ENCODE assay signal across 19 cellular contexts in genomic region chr7:39693812-39694211, GRCh38.
DNase-seq lines count a peak whose midpoint lies in the region; ATAC-seq, FAIRE-seq and TF ChIP-seq lines count a peak whose summit lies in the region.
"Had no signal": no experiment of that assay in that cellular context is flagged by ENCODE, and none has a peak within 500 bp of the region (broad histone marks: within the 10 kb centered on the region; RNA-seq: fewer than 3 reads in every experiment).

No MANE protein-coding gene starts in this region.

- H3K27ac ChIP-seq in CD8-positive, alpha-beta T cell (ENCODE audit: low read depth, low read length) = no peak overlapping the region
- no peak overlapping the region for H3K27ac ChIP-seq in naive thymus-derived CD4-positive, alpha-beta T cell (ENCODE audit: low read depth, low read length)
- H3K27ac ChIP-seq: BLaER1 had no signal

- H3K36me3 ChIP-seq in CD8-positive, alpha-beta T cell (ENCODE audit: insufficient read depth, low read length) = peaks cover 6% of the 10 kb centered on the region
- H3K36me3 ChIP-seq in naive thymus-derived CD4-positive, alpha-beta T cell (ENCODE audit: control insufficient read depth in 2 of 3, insufficient read depth in 3 of 3, low read length in 3 of 3) = peaks cover 4 to 58% (median 5%) of the 10 kb centered on the region in 3 experiments

- H3K9me3 ChIP-seq in CD8-positive, alpha-beta T cell (ENCODE audit: low read length) = no peaks in the 10 kb centered on the region
- no peaks in the 10 kb centered on the region for H3K9me3 ChIP-seq in naive thymus-derived CD4-positive, alpha-beta T cell (ENCODE audit: control insufficient read depth in 2 of 3, low read length in 3 of 3)

- no peak for TF ChIP-seq CTCF in CD8-positive, alpha-beta T cell (IDR thresholded peaks at IDR 0.05)
- no peak for TF ChIP-seq CTCF in epithelial cell of esophagus (IDR thresholded peaks at IDR 0.05; ENCODE audit: insufficient read depth, low read depth, low read length, missing control alignments)

- POLR2A ChIA-PET in activated CD4-positive, alpha-beta T cell treated with anti-CD3 and anti-CD28 coated beads for 36 hours (lab: Charles Lee) = no interaction called here
- POLR2A ChIA-PET in CD8-positive, alpha-beta T cell (lab: Charles Lee) = no interaction called here
- POLR2A ChIA-PET in naive thymus-derived CD4-positive, alpha-beta T cell (lab: Charles Lee) = no interaction called here

- H3K36me3 Mint-ChIP-seq in activated CD4-positive, alpha-beta T cell treated with anti-CD3 and anti-CD28 coated beads for 36 hours (ENCODE audit: low read depth) = peaks cover 44% of the 10 kb centered on the region
- peaks cover 75% of the 10 kb centered on the region for H3K36me3 Mint-ChIP-seq in CD8-positive, alpha-beta T cell
- peaks cover 27 to 67% (median 54%) of the 10 kb centered on the region in 5 donors for H3K36me3 Mint-ChIP-seq in naive thymus-derived CD4-positive, alpha-beta T cell

- no peaks in the 10 kb centered on the region for H3K4me1 ChIP-seq in CD8-positive, alpha-beta T cell (ENCODE audit: insufficient read depth, low read length)
- H3K4me1 ChIP-seq in naive thymus-derived CD4-positive, alpha-beta T cell (ENCODE audit: control insufficient read depth in 2 of 2, insufficient read depth in 2 of 2, low read length in 2 of 2) = no peaks in the 10 kb centered on the region
- H3K4me1 ChIP-seq: BLaER1 had no signal

- H3K27ac Mint-ChIP-seq in activated CD4-positive, alpha-beta T cell treated with anti-CD3 and anti-CD28 coated beads for 36 hours = no peak overlapping the region
- H3K27ac Mint-ChIP-seq in CD8-positive, alpha-beta T cell = peak overlapping the region; percentile 27
- H3K27ac Mint-ChIP-seq in naive thymus-derived CD4-positive, alpha-beta T cell = peak overlapping the region in 2 of 9 donors; percentile 48 to 64
- H3K27ac Mint-ChIP-seq: CD14-positive monocyte, H9 had no signal

- no peak overlapping the region for H3K4me3 Mint-ChIP-seq in activated CD4-positive, alpha-beta T cell treated with anti-CD3 and anti-CD28 coated beads for 36 hours
- H3K4me3 Mint-ChIP-seq in CD8-positive, alpha-beta T cell = no peak overlapping the region
- no peak overlapping the region for H3K4me3 Mint-ChIP-seq in naive thymus-derived CD4-positive, alpha-beta T cell
- H3K4me3 Mint-ChIP-seq: CD14-positive monocyte; CD4-positive, alpha-beta memory T cell; H9 had no signal

- peak; percentile 36 for FAIRE-seq in H54 (lab: Jason Lieb, UNC)
- FAIRE-seq: GM12878, HTR-8/SVneo had no signal

- no peaks in the 10 kb centered on the region for H3K27me3 ChIP-seq in CD8-positive, alpha-beta T cell (ENCODE audit: insufficient read depth, low read length)
- H3K27me3 ChIP-seq in naive thymus-derived CD4-positive, alpha-beta T cell (ENCODE audit: control insufficient read depth in 2 of 2, insufficient read depth in 2 of 2, low read length in 2 of 2) = no peaks in the 10 kb centered on the region
- H3K27me3 ChIP-seq: BLaER1 had no signal

- CTCF ChIA-PET in activated CD4-positive, alpha-beta T cell treated with anti-CD3 and anti-CD28 coated beads for 36 hours (lab: Charles Lee) = no interaction called here
- CTCF ChIA-PET in CD8-positive, alpha-beta T cell (lab: Charles Lee) = no interaction called here
- CTCF ChIA-PET in naive thymus-derived CD4-positive, alpha-beta T cell (lab: Charles Lee) = no interaction called here

- DNase-seq in activated CD4-positive, alpha-beta T cell treated with anti-CD3 and anti-CD28 coated beads for 36 hours = no peak
- DNase-seq in activated CD4-positive, alpha-beta T cell treated with anti-CD3 and anti-CD28 coated beads, Interleukin-2, amount 50 U/mL, for 1 hour = no peak
- DNase-seq in CD8-positive, alpha-beta T cell = no peak
- DNase-seq in H54 (ENCODE audit: insufficient read length, low spot score) (no peak), epithelial cell of esophagus (ENCODE audit: low read depth) (peak; percentile 16), NCI-H446 (lab: John Stamatoyannopoulos, UW) (no peak), NOMO-1 treated with DMSO at 0.1 percent for 48 hours (lab: John Stamatoyannopoulos, UW; ENCODE audit: unreplicated experiment) (no peak)
- no peak for DNase-seq in naive thymus-derived CD4-positive, alpha-beta T cell
- DNase-seq: 8988T; Calu3; CD4-positive, alpha-beta memory T cell; DMS79 treated with DMSO at 0.1 percent for 48 hours; GOT3; H9; IMR-90 had no signal

- no peak for TF ChIP-seq POLR2A in H54 (IDR thresholded peaks at IDR 0.05; ENCODE audit: low read depth, low read length)

- no peaks in the 10 kb centered on the region for H3K27me3 Mint-ChIP-seq in activated CD4-positive, alpha-beta T cell treated with anti-CD3 and anti-CD28 coated beads for 36 hours
- H3K27me3 Mint-ChIP-seq in CD8-positive, alpha-beta T cell (ENCODE audit: low read depth) = no peaks in the 10 kb centered on the region
- no peaks in the 10 kb centered on the region for H3K27me3 Mint-ChIP-seq in naive thymus-derived CD4-positive, alpha-beta T cell
- H3K27me3 Mint-ChIP-seq: CD4-positive, alpha-beta memory T cell had no signal

- H3K4me1 Mint-ChIP-seq in activated CD4-positive, alpha-beta T cell treated with anti-CD3 and anti-CD28 coated beads for 36 hours = peaks cover 15% of the 10 kb centered on the region
- H3K4me1 Mint-ChIP-seq in CD8-positive, alpha-beta T cell (ENCODE audit: low read depth) = no peaks in the 10 kb centered on the region
- H3K4me1 Mint-ChIP-seq in naive thymus-derived CD4-positive, alpha-beta T cell = peaks cover 0 to 4% (median 0%) of the 10 kb centered on the region in 7 donors

- ATAC-seq in activated CD4-positive, alpha-beta T cell treated with anti-CD3 and anti-CD28 coated beads for 36 hours = peak; percentile 51
- ATAC-seq in CD8-positive, alpha-beta T cell = no peak
- ATAC-seq in naive thymus-derived CD4-positive, alpha-beta T cell = no peak
- ATAC-seq: GM12878 had no signal

- H3K4me3 ChIP-seq in CD8-positive, alpha-beta T cell (ENCODE audit: low read depth, low read length) = no peak overlapping the region
- no peak overlapping the region for H3K4me3 ChIP-seq in epithelial cell of esophagus (ENCODE audit: low read length)
- H3K4me3 ChIP-seq in naive thymus-derived CD4-positive, alpha-beta T cell (ENCODE audit: low read length) = no peak overlapping the region
- H3K4me3 ChIP-seq: BLaER1, GM12878 had no signal

- no peaks in the 10 kb centered on the region for H3K9me3 Mint-ChIP-seq in activated CD4-positive, alpha-beta T cell treated with anti-CD3 and anti-CD28 coated beads for 36 hours (ENCODE audit: low read depth)
- peaks cover 5% of the 10 kb centered on the region for H3K9me3 Mint-ChIP-seq in CD8-positive, alpha-beta T cell
- H3K9me3 Mint-ChIP-seq in naive thymus-derived CD4-positive, alpha-beta T cell = peaks cover 0 to 6% (median 0%) of the 10 kb centered on the region in 11 donors
- H3K9me3 Mint-ChIP-seq: H9 had no signal

- intact Hi-C loops in activated CD4-positive, alpha-beta T cell treated with anti-CD3 and anti-CD28 coated beads for 36 hours (cut with DNase I, micrococcal nuclease) = loop anchor here in 1 of 2 experiments (2.0 kb wide), 1 partner anchor 71 kb away; the partner anchor contains the start of gene RALA
- intact Hi-C loops in CD8-positive, alpha-beta T cell (cut with DNase I, micrococcal nuclease) = no loop called here
- intact Hi-C loops in naive thymus-derived CD4-positive, alpha-beta T cell (cut with micrococcal nuclease) = loop anchor here in 1 of 2 donors (5.0 kb wide), 2 partner anchors 42 to 112 kb away; no protein-coding TSS in a partner anchor
